In genomic region chr12:70002097-70002911, GRCh38 we compare ENCODE assay signal across 2 cellular contexts.
TF ChIP-seq lines count a peak whose summit lies in the region.

No MANE protein-coding gene starts in this region.

TF ChIP-seq in GM23338, 12 proteins besides CTCF, POLR2A, EP300 and RAD21 (continued from another document):
- no peak for TF ChIP-seq CREB1 (CRISPR knock-in tag; IDR thresholded peaks at IDR 0.05; ENCODE audit: low read depth)
- no peak for TF ChIP-seq REST (IDR thresholded peaks at IDR 0.05; ENCODE audit: unreplicated experiment)
- no peak for TF ChIP-seq ZNF114 (CRISPR knock-in tag; IDR thresholded peaks at IDR 0.05)
- TF ChIP-seq NANOG (IDR thresholded peaks at IDR 0.05; ENCODE audit: borderline replicate concordance) = no peak
- TF ChIP-seq STAT1 (IDR thresholded peaks at IDR 0.05; ENCODE audit: unreplicated experiment) = no peak
- TF ChIP-seq ZNF331 (CRISPR knock-in tag; IDR thresholded peaks at IDR 0.05; ENCODE audit: low read depth) = no peak
- no peak for TF ChIP-seq EZH2phosphoT487 (IDR thresholded peaks at IDR 0.05; ENCODE audit: unreplicated experiment)
- no peak for TF ChIP-seq POLR2AphosphoS5 (IDR thresholded peaks at IDR 0.05; ENCODE audit: low read depth)
- TF ChIP-seq, protein P1, sequence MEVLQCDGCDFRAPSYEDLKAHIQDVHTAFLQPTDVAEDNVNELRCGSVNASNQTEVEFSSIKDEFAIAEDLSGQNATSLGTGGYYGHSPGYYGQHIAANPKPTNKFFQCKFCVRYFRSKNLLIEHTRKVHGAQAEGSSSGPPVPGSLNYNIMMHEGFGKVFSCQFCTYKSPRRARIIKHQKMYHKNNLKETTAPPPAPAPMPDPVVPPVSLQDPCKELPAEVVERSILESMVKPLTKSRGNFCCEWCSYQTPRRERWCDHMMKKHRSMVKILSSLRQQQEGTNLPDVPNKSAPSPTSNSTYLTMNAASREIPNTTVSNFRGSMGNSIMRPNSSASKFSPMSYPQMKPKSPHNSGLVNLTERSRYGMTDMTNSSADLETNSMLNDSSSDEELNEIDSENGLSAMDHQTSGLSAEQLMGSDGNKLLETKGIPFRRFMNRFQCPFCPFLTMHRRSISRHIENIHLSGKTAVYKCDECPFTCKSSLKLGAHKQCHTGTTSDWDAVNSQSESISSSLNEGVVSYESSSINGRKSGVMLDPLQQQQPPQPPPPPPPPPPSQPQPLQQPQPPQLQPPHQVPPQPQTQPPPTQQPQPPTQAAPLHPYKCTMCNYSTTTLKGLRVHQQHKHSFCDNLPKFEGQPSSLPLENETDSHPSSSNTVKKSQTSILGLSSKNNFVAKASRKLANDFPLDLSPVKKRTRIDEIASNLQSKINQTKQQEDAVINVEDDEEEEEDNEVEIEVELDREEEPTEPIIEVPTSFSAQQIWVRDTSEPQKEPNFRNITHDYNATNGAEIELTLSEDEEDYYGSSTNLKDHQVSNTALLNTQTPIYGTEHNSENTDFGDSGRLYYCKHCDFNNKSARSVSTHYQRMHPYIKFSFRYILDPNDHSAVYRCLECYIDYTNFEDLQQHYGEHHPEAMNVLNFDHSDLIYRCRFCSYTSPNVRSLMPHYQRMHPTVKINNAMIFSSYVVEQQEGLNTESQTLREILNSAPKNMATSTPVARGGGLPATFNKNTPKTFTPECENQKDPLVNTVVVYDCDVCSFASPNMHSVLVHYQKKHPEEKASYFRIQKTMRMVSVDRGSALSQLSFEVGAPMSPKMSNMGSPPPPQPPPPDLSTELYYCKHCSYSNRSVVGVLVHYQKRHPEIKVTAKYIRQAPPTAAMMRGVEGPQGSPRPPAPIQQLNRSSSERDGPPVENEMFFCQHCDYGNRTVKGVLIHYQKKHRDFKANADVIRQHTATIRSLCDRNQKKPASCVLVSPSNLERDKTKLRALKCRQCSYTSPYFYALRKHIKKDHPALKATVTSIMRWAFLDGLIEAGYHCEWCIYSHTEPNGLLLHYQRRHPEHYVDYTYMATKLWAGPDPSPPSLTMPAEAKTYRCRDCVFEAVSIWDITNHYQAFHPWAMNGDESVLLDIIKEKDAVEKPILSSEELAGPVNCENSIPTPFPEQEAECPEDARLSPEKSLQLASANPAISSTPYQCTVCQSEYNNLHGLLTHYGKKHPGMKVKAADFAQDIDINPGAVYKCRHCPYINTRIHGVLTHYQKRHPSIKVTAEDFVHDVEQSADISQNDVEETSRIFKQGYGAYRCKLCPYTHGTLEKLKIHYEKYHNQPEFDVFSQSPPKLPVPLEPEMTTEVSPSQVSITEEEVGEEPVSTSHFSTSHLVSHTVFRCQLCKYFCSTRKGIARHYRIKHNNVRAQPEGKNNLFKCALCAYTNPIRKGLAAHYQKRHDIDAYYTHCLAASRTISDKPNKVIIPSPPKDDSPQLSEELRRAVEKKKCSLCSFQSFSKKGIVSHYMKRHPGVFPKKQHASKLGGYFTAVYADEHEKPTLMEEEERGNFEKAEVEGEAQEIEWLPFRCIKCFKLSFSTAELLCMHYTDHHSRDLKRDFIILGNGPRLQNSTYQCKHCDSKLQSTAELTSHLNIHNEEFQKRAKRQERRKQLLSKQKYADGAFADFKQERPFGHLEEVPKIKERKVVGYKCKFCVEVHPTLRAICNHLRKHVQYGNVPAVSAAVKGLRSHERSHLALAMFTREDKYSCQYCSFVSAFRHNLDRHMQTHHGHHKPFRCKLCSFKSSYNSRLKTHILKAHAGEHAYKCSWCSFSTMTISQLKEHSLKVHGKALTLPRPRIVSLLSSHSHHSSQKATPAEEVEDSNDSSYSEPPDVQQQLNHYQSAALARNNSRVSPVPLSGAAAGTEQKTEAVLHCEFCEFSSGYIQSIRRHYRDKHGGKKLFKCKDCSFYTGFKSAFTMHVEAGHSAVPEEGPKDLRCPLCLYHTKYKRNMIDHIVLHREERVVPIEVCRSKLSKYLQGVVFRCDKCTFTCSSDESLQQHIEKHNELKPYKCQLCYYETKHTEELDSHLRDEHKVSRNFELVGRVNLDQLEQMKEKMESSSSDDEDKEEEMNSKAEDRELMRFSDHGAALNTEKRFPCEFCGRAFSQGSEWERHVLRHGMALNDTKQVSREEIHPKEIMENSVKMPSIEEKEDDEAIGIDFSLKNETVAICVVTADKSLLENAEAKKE (CRISPR knock-in tag; IDR thresholded peaks at IDR 0.05) = no peak
- no peak for TF ChIP-seq JUNB (IDR thresholded peaks at IDR 0.05; ENCODE audit: unreplicated experiment)

TF ChIP-seq in H1, 55 proteins besides CTCF, POLR2A, EP300 and RAD21 (continued from another document):
- no peak for TF ChIP-seq USF2 (IDR thresholded peaks at IDR 0.05; ENCODE audit: low read length)
- TF ChIP-seq, protein P2, sequence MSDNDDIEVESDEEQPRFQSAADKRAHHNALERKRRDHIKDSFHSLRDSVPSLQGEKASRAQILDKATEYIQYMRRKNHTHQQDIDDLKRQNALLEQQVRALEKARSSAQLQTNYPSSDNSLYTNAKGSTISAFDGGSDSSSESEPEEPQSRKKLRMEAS (IDR thresholded peaks at IDR 0.05) = no peak
- no peak for TF ChIP-seq TEAD4 (IDR thresholded peaks at IDR 0.05; ENCODE audit: low read depth, low read length)
- no peak for TF ChIP-seq TAF1 (IDR thresholded peaks at IDR 0.05; ENCODE audit: low read depth, low read length)
- TF ChIP-seq POLR2AphosphoS5 (IDR thresholded peaks at IDR 0.05; ENCODE audit: low read depth, low read length) = no peak
